9 cellular contexts compared by ENCODE assay signal in genomic region chr20:1576003-1576402, GRCh38. TPM values are rescaled to one million over a fixed set of nuclear protein-coding genes. Genes with fewer than 3 reads are reported as not detected.
"Had no signal": no experiment of that assay in that cellular context is flagged by ENCODE, and none has a peak within 500 bp of the region (broad histone marks: within the 10 kb centered on the region; RNA-seq: fewer than 3 reads in every experiment).

No MANE protein-coding gene starts in this region.

RNA-seq across cellular contexts. Expression of gene SIRPD, which starts 18.5 kb away (rescaled TPM):
- total RNA-seq: ascending aorta, dermis blood vessel endothelial cell, esophagus squamous epithelium, left ventricle myocardium inferior, lung microvascular endothelial cell, mesothelial cell of epicardium, osteoblast, progenitor cell of endocrine pancreas, uterus had no signal
